In the genomic region with DNA sequence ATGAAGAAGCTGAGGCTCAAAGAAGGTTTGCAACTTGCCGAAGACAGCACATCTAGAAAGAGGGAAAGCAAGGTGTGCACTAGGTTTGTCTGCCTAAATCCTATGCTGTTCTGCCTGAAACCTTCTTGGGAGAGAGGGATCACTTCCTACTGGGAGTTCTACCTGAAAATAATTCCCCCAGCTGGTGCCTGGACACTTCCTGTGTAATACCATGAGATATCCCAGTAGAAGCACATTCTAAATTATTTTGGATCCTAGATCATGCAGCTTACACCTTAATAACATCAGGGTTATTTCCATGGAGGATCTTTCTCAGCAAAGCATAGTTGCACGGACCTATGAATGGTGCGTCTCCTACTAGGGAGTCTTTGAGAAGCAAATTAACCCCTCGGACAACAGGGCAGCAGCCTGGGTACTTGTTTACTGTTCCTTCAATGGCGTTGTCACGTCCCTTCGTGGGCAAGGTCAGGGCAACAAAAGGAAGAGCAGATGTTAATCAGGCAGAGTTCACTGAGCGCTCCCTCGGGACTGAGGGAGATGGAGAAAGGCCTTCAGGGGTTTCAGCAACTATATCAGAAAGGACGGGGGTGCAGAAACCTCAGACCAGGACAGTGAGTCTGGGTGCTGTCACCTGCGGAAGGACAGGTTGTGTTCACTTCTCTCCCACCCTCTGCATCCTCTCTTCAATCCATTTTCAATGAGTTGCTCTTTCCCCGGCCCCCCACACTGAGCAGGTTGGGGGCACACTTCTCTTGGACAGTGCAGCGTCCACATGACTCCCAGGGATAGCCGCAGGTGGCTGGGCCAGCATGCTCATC, we compare ENCODE assay signal across 2 cellular contexts.
TF ChIP-seq lines count a peak whose summit lies in the region.

No MANE protein-coding gene starts in this region.

TF ChIP-seq in GM23338, 12 proteins besides CTCF, POLR2A, EP300 and RAD21 (continues in another document):
- TF ChIP-seq, protein P1, sequence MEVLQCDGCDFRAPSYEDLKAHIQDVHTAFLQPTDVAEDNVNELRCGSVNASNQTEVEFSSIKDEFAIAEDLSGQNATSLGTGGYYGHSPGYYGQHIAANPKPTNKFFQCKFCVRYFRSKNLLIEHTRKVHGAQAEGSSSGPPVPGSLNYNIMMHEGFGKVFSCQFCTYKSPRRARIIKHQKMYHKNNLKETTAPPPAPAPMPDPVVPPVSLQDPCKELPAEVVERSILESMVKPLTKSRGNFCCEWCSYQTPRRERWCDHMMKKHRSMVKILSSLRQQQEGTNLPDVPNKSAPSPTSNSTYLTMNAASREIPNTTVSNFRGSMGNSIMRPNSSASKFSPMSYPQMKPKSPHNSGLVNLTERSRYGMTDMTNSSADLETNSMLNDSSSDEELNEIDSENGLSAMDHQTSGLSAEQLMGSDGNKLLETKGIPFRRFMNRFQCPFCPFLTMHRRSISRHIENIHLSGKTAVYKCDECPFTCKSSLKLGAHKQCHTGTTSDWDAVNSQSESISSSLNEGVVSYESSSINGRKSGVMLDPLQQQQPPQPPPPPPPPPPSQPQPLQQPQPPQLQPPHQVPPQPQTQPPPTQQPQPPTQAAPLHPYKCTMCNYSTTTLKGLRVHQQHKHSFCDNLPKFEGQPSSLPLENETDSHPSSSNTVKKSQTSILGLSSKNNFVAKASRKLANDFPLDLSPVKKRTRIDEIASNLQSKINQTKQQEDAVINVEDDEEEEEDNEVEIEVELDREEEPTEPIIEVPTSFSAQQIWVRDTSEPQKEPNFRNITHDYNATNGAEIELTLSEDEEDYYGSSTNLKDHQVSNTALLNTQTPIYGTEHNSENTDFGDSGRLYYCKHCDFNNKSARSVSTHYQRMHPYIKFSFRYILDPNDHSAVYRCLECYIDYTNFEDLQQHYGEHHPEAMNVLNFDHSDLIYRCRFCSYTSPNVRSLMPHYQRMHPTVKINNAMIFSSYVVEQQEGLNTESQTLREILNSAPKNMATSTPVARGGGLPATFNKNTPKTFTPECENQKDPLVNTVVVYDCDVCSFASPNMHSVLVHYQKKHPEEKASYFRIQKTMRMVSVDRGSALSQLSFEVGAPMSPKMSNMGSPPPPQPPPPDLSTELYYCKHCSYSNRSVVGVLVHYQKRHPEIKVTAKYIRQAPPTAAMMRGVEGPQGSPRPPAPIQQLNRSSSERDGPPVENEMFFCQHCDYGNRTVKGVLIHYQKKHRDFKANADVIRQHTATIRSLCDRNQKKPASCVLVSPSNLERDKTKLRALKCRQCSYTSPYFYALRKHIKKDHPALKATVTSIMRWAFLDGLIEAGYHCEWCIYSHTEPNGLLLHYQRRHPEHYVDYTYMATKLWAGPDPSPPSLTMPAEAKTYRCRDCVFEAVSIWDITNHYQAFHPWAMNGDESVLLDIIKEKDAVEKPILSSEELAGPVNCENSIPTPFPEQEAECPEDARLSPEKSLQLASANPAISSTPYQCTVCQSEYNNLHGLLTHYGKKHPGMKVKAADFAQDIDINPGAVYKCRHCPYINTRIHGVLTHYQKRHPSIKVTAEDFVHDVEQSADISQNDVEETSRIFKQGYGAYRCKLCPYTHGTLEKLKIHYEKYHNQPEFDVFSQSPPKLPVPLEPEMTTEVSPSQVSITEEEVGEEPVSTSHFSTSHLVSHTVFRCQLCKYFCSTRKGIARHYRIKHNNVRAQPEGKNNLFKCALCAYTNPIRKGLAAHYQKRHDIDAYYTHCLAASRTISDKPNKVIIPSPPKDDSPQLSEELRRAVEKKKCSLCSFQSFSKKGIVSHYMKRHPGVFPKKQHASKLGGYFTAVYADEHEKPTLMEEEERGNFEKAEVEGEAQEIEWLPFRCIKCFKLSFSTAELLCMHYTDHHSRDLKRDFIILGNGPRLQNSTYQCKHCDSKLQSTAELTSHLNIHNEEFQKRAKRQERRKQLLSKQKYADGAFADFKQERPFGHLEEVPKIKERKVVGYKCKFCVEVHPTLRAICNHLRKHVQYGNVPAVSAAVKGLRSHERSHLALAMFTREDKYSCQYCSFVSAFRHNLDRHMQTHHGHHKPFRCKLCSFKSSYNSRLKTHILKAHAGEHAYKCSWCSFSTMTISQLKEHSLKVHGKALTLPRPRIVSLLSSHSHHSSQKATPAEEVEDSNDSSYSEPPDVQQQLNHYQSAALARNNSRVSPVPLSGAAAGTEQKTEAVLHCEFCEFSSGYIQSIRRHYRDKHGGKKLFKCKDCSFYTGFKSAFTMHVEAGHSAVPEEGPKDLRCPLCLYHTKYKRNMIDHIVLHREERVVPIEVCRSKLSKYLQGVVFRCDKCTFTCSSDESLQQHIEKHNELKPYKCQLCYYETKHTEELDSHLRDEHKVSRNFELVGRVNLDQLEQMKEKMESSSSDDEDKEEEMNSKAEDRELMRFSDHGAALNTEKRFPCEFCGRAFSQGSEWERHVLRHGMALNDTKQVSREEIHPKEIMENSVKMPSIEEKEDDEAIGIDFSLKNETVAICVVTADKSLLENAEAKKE (CRISPR knock-in tag; IDR thresholded peaks at IDR 0.05), result no peak
- TF ChIP-seq, protein P2, sequence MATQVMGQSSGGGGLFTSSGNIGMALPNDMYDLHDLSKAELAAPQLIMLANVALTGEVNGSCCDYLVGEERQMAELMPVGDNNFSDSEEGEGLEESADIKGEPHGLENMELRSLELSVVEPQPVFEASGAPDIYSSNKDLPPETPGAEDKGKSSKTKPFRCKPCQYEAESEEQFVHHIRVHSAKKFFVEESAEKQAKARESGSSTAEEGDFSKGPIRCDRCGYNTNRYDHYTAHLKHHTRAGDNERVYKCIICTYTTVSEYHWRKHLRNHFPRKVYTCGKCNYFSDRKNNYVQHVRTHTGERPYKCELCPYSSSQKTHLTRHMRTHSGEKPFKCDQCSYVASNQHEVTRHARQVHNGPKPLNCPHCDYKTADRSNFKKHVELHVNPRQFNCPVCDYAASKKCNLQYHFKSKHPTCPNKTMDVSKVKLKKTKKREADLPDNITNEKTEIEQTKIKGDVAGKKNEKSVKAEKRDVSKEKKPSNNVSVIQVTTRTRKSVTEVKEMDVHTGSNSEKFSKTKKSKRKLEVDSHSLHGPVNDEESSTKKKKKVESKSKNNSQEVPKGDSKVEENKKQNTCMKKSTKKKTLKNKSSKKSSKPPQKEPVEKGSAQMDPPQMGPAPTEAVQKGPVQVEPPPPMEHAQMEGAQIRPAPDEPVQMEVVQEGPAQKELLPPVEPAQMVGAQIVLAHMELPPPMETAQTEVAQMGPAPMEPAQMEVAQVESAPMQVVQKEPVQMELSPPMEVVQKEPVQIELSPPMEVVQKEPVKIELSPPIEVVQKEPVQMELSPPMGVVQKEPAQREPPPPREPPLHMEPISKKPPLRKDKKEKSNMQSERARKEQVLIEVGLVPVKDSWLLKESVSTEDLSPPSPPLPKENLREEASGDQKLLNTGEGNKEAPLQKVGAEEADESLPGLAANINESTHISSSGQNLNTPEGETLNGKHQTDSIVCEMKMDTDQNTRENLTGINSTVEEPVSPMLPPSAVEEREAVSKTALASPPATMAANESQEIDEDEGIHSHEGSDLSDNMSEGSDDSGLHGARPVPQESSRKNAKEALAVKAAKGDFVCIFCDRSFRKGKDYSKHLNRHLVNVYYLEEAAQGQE (IDR thresholded peaks at IDR 0.05; ENCODE audit: unreplicated experiment), result no peak
- no peak for TF ChIP-seq EZH2 (IDR thresholded peaks at IDR 0.05; ENCODE audit: low read depth, unreplicated experiment)
- no peak for TF ChIP-seq ZNF114 (CRISPR knock-in tag; IDR thresholded peaks at IDR 0.05)
- TF ChIP-seq, protein P3, sequence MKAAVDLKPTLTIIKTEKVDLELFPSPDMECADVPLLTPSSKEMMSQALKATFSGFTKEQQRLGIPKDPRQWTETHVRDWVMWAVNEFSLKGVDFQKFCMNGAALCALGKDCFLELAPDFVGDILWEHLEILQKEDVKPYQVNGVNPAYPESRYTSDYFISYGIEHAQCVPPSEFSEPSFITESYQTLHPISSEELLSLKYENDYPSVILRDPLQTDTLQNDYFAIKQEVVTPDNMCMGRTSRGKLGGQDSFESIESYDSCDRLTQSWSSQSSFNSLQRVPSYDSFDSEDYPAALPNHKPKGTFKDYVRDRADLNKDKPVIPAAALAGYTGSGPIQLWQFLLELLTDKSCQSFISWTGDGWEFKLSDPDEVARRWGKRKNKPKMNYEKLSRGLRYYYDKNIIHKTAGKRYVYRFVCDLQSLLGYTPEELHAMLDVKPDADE (IDR thresholded peaks at IDR 0.05), result no peak
- TF ChIP-seq POLR2AphosphoS5 (IDR thresholded peaks at IDR 0.05; ENCODE audit: low read depth), result no peak
- no peak for TF ChIP-seq NANOG (IDR thresholded peaks at IDR 0.05; ENCODE audit: borderline replicate concordance)

TF ChIP-seq in GM12878, 131 proteins besides CTCF, POLR2A, EP300 and RAD21:
- TF ChIP-seq GABPA (IDR thresholded peaks at IDR 0.05; ENCODE audit: low read depth) (peak; percentile 59; the same call in 1 of the 2 replicates), RCOR1 (conservative IDR thresholded peaks at IDR 0.05; ENCODE audit: low read depth, low read length) (no peak)
